ENCODE assay signal across 23 cellular contexts in the genomic region with DNA sequence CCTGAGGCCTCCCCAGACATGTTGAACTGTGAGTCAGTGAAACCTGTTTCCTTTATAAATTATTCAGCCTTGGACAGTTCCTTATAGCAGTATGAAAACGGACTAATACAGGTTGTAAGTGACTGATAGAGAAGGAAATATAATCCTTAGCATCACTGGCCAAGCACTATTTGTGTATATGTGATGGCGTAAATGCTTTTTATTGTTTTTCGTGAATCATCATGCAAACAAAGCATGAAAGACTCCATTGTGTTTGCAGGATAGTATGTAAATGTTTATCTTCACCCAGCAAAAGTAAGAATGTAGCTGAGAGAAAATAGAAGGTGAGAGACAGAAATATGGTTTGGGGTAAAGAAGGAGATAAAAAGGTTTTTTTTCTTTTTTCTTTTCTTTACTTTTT.
DNase-seq lines count a peak whose midpoint lies in the region; ATAC-seq and TF ChIP-seq lines count a peak whose summit lies in the region.
"Had no signal": no experiment of that assay in that cellular context is flagged by ENCODE, and none has a peak within 500 bp of the region (broad histone marks: within the 10 kb centered on the region; RNA-seq: fewer than 3 reads in every experiment).

No MANE protein-coding gene starts in this region.

- no peaks in the 10 kb centered on the region for H3K27me3 ChIP-seq in Panc1 (ENCODE audit: control insufficient read depth, insufficient read depth, low read length)
- H3K27me3 ChIP-seq: BLaER1 had no signal

- H3K4me3 ChIP-seq in Panc1 (ENCODE audit: low read depth in 2 of 2, low read length in 2 of 2): no peak overlapping the region
- H3K4me3 ChIP-seq: BLaER1, GM23248 had no signal

- POLR2A ChIA-PET in Panc1 (lab: Charles Lee): no interaction called here

- H3K36me3 ChIP-seq in Panc1 (ENCODE audit: control insufficient read depth, insufficient read depth, low read length): no peaks in the 10 kb centered on the region

- no peaks in the 10 kb centered on the region for H3K9me3 Mint-ChIP-seq in activated T-helper 17 cell treated with anti-CD3 and anti-CD28 coated beads, Interleukin-2, amount 50 U/mL, for 72 hours
- H3K9me3 Mint-ChIP-seq: CD4-positive, alpha-beta T cell had no signal

- DNase-seq in DMS53 (lab: John Stamatoyannopoulos, UW) (peak; percentile 94), HT-29 (ENCODE audit: low spot score) (peak; percentile 44), Panc1 (ENCODE audit: low read depth, low spot score) (peak; percentile 43), head of caudate nucleus (no peak), DMS 273 (lab: John Stamatoyannopoulos, UW; ENCODE audit: unreplicated experiment) (no peak)
- DNase-seq: ACHN; CD4-positive, alpha-beta T cell; COR-L47; DMS 273 treated with DMSO at 0.1 percent for 48 hours; GM23248; MM.1S; NCI-H1048; NCI-H1436; NCI-H1930; NCI-H2171; NCI-H446 treated with DMSO at 0.1 percent for 48 hours; Right ventricle myocardium superior; SW 1271; T-helper 2 cell had no signal

- no peak for TF ChIP-seq CTCF in Panc1 (IDR thresholded peaks at IDR 0.05)

- H3K9me3 ChIP-seq in Panc1 (ENCODE audit: control insufficient read depth, insufficient read depth, low read depth, low read length): no peaks in the 10 kb centered on the region; the same call in 1 of the 2 replicates

- H3K4me1 Mint-ChIP-seq in activated T-helper 17 cell treated with anti-CD3 and anti-CD28 coated beads, Interleukin-2, amount 50 U/mL, for 72 hours: no peaks in the 10 kb centered on the region

- no TSS peak for BruUV-seq in Panc1 (replicated peaks; lab: Mats Ljungman, UMichigan)

- H3K4me1 ChIP-seq in Panc1 (ENCODE audit: control insufficient read depth, insufficient read depth, low read length): no peaks in the 10 kb centered on the region
- H3K4me1 ChIP-seq: BLaER1 had no signal

- no peaks in the 10 kb centered on the region for H3K36me3 Mint-ChIP-seq in activated T-helper 17 cell treated with anti-CD3 and anti-CD28 coated beads, Interleukin-2, amount 50 U/mL, for 72 hours (ENCODE audit: low read depth)

- H3K27ac Mint-ChIP-seq in activated T-helper 17 cell treated with anti-CD3 and anti-CD28 coated beads, Interleukin-2, amount 50 U/mL, for 72 hours: no peak overlapping the region
- H3K27ac Mint-ChIP-seq: CD4-positive, alpha-beta T cell had no signal

- no peak overlapping the region for H3K27ac ChIP-seq in Panc1 (ENCODE audit: low read length)
- H3K27ac ChIP-seq: BLaER1, GM23248 had no signal

- no peaks in the 10 kb centered on the region for H3K27me3 Mint-ChIP-seq in activated T-helper 17 cell treated with anti-CD3 and anti-CD28 coated beads, Interleukin-2, amount 50 U/mL, for 72 hours
- H3K27me3 Mint-ChIP-seq: CD4-positive, alpha-beta T cell had no signal

- in situ Hi-C loops in Panc1 (cut with HindIII; ENCODE audit: low pct_unique_long_range_greater_than_20kb, low sequenced_read_pairs): no loop called here

- ATAC-seq in Panc1: peak; percentile 70
- peak; percentile 45 for ATAC-seq in esophagus mucosa
- no peak for ATAC-seq in activated T-helper 17 cell treated with anti-CD3 and anti-CD28 coated beads, Interleukin-2, amount 50 U/mL, for 72 hours (replicated peaks)
- no peak for ATAC-seq in HG03439 (IDR thresholded peaks at IDR 0.05; ENCODE audit: unreplicated experiment)

- no peak overlapping the region for H3K4me3 Mint-ChIP-seq in activated T-helper 17 cell treated with anti-CD3 and anti-CD28 coated beads, Interleukin-2, amount 50 U/mL, for 72 hours
- H3K4me3 Mint-ChIP-seq: CD4-positive, alpha-beta T cell had no signal

- intact Hi-C loops in Panc1 (cut with micrococcal nuclease; ENCODE audit: unreplicated experiment) (no loop called here), head of caudate nucleus (cut with DNase I) (no loop called here)

- CTCF ChIA-PET in Panc1 (lab: Charles Lee): no interaction called here

Comparison
In these comparisons a context has a peak if more than half of its experiments do, and no peak if none do; other contexts are left out.
1. DNase-seq: peak in DMS53 (single experiment), HT-29 (single experiment) and Panc1 (single experiment); none in head of caudate nucleus (0 of 42) and DMS 273 (single experiment).
2. ATAC-seq: peak in Panc1 (single experiment) and esophagus mucosa (single experiment); none in activated T-helper 17 cell treated with anti-CD3 and anti-CD28 coated beads, Interleukin-2, amount 50 U/mL, for 72 hours (single experiment) and HG03439 (single experiment).